Comparison of ENCODE assay signal across 1 cellular context in the genomic region with DNA sequence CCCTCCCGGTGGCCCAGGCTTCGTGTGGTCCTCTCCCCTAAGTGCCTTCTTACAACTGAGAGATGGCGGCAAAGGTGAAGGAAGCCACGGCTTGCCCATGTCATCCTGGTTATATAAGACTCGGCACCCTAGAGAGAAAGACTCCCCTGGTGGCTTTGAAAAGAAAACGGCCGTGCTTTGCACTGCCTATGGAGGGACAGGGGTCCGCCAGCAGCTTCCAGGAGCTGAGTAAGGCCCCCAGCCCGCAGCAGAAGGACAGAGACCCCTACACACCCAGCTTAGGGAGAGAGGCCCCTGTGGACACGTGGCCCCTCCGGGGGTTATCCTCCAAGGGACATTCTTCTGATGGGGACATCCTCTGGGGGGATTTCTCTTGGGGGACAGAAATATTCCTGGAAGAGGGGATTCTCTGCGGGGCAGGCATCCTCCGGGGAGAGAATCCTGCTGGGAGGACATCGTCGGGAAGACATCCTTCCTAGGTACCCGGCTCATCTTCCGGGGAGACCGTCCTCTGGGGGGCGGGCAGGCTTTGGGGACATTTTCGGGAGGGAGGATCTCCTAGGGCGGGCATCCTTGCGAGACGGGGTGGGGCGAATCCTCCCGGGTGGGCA.
A peak's percentile ranks its signal among the peaks of the same experiment; 100 is the strongest.
TF ChIP-seq lines count a peak whose summit lies in the region.

No MANE protein-coding gene starts in this region.

TF ChIP-seq in HepG2, 621 proteins besides CTCF, POLR2A, EP300 and RAD21 (continues in another document):
- TF ChIP-seq SP4 (CRISPR knock-in tag; IDR thresholded peaks at IDR 0.05) (no peak), NCOA2 (CRISPR knock-in tag; IDR thresholded peaks at IDR 0.05) (no peak), ZNF713 (CRISPR knock-in tag; IDR thresholded peaks at IDR 0.05) (no peak), NR1H2 (CRISPR knock-in tag; IDR thresholded peaks at IDR 0.05; ENCODE audit: borderline replicate concordance, low read depth) (no peak), SMAD9 (CRISPR knock-in tag; IDR thresholded peaks at IDR 0.05) (peak; percentile 87; the same call in 1 of the 2 replicates), NR2C2 (CRISPR knock-in tag; IDR thresholded peaks at IDR 0.05; ENCODE audit: borderline replicate concordance) (no peak), GATAD2A (CRISPR knock-in tag; IDR thresholded peaks at IDR 0.05) (no peak), ZMAT3 (CRISPR knock-in tag; conservative IDR thresholded peaks at IDR 0.05) (no peak), ATF7 (IDR thresholded peaks at IDR 0.05) (no peak), ATF7 (CRISPR knock-in tag; IDR thresholded peaks at IDR 0.05) (no peak), SKI (IDR thresholded peaks at IDR 0.05; ENCODE audit: partially characterized antibody) (no peak), ZNF577 (CRISPR knock-in tag; IDR thresholded peaks at IDR 0.05; ENCODE audit: borderline replicate concordance, low read depth) (no peak), SALL2 (CRISPR knock-in tag; IDR thresholded peaks at IDR 0.05) (no peak), PPARG (CRISPR knock-in tag; conservative IDR thresholded peaks at IDR 0.05) (no peak), ARNT (IDR thresholded peaks at IDR 0.05) (no peak), NCOR1 (IDR thresholded peaks at IDR 0.05; ENCODE audit: borderline replicate concordance, low read length) (no peak), IRX3 (CRISPR knock-in tag; IDR thresholded peaks at IDR 0.05; ENCODE audit: borderline replicate concordance, low read depth) (peak; percentile 7; the same call in 1 of the 2 replicates), KDM2A (CRISPR knock-in tag; IDR thresholded peaks at IDR 0.05; ENCODE audit: borderline replicate concordance, low read depth) (peak; percentile 32; the same call in 1 of the 2 replicates), ZNF83 (CRISPR knock-in tag; IDR thresholded peaks at IDR 0.05; ENCODE audit: borderline replicate concordance) (no peak), MXD4 (CRISPR knock-in tag; IDR thresholded peaks at IDR 0.05) (no peak), ZNF205 (CRISPR knock-in tag; IDR thresholded peaks at IDR 0.05) (no peak; the same call in 1 of the 2 replicates), FLYWCH1 (CRISPR knock-in tag; IDR thresholded peaks at IDR 0.05) (no peak), STAG1 (CRISPR knock-in tag; IDR thresholded peaks at IDR 0.05) (no peak), PHF5A (CRISPR knock-in tag; IDR thresholded peaks at IDR 0.05; ENCODE audit: low read depth, unreplicated experiment) (no peak), RBM22 (optimal IDR thresholded peaks at IDR 0.05; ENCODE audit: low read length) (no peak), ZNF232 (CRISPR knock-in tag; IDR thresholded peaks at IDR 0.05; ENCODE audit: borderline replicate concordance) (no peak), PAX8 (CRISPR knock-in tag; IDR thresholded peaks at IDR 0.05; ENCODE audit: borderline replicate concordance) (no peak), KMT2A (CRISPR knock-in tag; IDR thresholded peaks at IDR 0.05) (no peak), KAT2B (IDR thresholded peaks at IDR 0.05; ENCODE audit: borderline replicate concordance, low read depth, low read length) (no peak), TAF1 (CRISPR knock-in tag; IDR thresholded peaks at IDR 0.05) (peak; percentile 21; the same call in 1 of the 2 replicates), CEBPG (CRISPR knock-in tag; IDR thresholded peaks at IDR 0.05) (no peak), ZNF510 (CRISPR knock-in tag; IDR thresholded peaks at IDR 0.05; ENCODE audit: low read depth) (no peak), ZNF674 (CRISPR knock-in tag; IDR thresholded peaks at IDR 0.05; ENCODE audit: low read depth) (no peak), NKX3-1 (CRISPR knock-in tag; IDR thresholded peaks at IDR 0.05) (no peak), ZSCAN9 (CRISPR knock-in tag; IDR thresholded peaks at IDR 0.05; ENCODE audit: borderline replicate concordance) (0 out of 2 replicates have a peak, but pooled peaks have one; percentile 8), ZNF382 (CRISPR knock-in tag; IDR thresholded peaks at IDR 0.05; ENCODE audit: borderline replicate concordance) (no peak), AHR (CRISPR knock-in tag; IDR thresholded peaks at IDR 0.05) (no peak), ISX (CRISPR knock-in tag; conservative IDR thresholded peaks at IDR 0.05) (no peak)
- TF ChIP-seq, protein P1, sequence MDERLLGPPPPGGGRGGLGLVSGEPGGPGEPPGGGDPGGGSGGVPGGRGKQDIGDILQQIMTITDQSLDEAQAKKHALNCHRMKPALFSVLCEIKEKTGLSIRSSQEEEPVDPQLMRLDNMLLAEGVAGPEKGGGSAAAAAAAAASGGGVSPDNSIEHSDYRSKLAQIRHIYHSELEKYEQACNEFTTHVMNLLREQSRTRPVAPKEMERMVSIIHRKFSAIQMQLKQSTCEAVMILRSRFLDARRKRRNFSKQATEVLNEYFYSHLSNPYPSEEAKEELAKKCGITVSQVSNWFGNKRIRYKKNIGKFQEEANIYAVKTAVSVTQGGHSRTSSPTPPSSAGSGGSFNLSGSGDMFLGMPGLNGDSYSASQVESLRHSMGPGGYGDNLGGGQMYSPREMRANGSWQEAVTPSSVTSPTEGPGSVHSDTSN (CRISPR knock-in tag; IDR thresholded peaks at IDR 0.05), result no peak
- TF ChIP-seq, protein P2, sequence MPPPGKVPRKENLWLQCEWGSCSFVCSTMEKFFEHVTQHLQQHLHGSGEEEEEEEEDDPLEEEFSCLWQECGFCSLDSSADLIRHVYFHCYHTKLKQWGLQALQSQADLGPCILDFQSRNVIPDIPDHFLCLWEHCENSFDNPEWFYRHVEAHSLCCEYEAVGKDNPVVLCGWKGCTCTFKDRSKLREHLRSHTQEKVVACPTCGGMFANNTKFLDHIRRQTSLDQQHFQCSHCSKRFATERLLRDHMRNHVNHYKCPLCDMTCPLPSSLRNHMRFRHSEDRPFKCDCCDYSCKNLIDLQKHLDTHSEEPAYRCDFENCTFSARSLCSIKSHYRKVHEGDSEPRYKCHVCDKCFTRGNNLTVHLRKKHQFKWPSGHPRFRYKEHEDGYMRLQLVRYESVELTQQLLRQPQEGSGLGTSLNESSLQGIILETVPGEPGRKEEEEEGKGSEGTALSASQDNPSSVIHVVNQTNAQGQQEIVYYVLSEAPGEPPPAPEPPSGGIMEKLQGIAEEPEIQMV (CRISPR knock-in tag; IDR thresholded peaks at IDR 0.05; ENCODE audit: low read depth), result no peak
- TF ChIP-seq, protein P3, sequence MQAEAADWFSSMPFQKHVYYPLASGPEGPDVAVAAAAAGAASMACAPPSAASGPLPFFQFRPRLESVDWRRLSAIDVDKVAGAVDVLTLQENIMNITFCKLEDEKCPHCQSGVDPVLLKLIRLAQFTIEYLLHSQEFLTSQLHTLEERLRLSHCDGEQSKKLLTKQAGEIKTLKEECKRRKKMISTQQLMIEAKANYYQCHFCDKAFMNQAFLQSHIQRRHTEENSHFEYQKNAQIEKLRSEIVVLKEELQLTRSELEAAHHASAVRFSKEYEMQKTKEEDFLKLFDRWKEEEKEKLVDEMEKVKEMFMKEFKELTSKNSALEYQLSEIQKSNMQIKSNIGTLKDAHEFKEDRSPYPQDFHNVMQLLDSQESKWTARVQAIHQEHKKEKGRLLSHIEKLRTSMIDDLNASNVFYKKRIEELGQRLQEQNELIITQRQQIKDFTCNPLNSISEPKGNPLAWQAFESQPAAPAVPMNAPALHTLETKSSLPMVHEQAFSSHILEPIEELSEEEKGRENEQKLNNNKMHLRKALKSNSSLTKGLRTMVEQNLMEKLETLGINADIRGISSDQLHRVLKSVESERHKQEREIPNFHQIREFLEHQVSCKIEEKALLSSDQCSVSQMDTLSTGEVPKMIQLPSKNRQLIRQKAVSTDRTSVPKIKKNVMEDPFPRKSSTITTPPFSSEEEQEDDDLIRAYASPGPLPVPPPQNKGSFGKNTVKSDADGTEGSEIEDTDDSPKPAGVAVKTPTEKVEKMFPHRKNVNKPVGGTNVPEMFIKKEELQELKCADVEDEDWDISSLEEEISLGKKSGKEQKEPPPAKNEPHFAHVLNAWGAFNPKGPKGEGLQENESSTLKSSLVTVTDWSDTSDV (CRISPR knock-in tag; IDR thresholded peaks at IDR 0.05), result no peak
- TF ChIP-seq, protein P4, sequence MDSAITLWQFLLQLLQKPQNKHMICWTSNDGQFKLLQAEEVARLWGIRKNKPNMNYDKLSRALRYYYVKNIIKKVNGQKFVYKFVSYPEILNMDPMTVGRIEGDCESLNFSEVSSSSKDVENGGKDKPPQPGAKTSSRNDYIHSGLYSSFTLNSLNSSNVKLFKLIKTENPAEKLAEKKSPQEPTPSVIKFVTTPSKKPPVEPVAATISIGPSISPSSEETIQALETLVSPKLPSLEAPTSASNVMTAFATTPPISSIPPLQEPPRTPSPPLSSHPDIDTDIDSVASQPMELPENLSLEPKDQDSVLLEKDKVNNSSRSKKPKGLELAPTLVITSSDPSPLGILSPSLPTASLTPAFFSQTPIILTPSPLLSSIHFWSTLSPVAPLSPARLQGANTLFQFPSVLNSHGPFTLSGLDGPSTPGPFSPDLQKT (CRISPR knock-in tag; IDR thresholded peaks at IDR 0.05; ENCODE audit: borderline replicate concordance), result no peak
- TF ChIP-seq, protein P5, sequence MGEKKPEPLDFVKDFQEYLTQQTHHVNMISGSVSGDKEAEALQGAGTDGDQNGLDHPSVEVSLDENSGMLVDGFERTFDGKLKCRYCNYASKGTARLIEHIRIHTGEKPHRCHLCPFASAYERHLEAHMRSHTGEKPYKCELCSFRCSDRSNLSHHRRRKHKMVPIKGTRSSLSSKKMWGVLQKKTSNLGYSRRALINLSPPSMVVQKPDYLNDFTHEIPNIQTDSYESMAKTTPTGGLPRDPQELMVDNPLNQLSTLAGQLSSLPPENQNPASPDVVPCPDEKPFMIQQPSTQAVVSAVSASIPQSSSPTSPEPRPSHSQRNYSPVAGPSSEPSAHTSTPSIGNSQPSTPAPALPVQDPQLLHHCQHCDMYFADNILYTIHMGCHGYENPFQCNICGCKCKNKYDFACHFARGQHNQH (CRISPR knock-in tag; IDR thresholded peaks at IDR 0.05), result peak; percentile 12; the same call in 1 of the 2 replicates
- TF ChIP-seq, protein P6, sequence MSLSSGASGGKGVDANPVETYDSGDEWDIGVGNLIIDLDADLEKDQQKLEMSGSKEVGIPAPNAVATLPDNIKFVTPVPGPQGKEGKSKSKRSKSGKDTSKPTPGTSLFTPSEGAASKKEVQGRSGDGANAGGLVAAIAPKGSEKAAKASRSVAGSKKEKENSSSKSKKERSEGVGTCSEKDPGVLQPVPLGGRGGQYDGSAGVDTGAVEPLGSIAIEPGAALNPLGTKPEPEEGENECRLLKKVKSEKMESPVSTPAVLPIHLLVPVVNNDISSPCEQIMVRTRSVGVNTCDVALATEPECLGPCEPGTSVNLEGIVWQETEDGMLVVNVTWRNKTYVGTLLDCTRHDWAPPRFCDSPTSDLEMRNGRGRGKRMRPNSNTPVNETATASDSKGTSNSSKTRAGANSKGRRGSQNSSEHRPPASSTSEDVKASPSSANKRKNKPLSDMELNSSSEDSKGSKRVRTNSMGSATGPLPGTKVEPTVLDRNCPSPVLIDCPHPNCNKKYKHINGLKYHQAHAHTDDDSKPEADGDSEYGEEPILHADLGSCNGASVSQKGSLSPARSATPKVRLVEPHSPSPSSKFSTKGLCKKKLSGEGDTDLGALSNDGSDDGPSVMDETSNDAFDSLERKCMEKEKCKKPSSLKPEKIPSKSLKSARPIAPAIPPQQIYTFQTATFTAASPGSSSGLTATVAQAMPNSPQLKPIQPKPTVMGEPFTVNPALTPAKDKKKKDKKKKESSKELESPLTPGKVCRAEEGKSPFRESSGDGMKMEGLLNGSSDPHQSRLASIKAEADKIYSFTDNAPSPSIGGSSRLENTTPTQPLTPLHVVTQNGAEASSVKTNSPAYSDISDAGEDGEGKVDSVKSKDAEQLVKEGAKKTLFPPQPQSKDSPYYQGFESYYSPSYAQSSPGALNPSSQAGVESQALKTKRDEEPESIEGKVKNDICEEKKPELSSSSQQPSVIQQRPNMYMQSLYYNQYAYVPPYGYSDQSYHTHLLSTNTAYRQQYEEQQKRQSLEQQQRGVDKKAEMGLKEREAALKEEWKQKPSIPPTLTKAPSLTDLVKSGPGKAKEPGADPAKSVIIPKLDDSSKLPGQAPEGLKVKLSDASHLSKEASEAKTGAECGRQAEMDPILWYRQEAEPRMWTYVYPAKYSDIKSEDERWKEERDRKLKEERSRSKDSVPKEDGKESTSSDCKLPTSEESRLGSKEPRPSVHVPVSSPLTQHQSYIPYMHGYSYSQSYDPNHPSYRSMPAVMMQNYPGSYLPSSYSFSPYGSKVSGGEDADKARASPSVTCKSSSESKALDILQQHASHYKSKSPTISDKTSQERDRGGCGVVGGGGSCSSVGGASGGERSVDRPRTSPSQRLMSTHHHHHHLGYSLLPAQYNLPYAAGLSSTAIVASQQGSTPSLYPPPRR (CRISPR knock-in tag; IDR thresholded peaks at IDR 0.05; ENCODE audit: borderline replicate concordance), result 0 out of 2 replicates have a peak, but pooled peaks have one; percentile 9
- TF ChIP-seq, protein P7, sequence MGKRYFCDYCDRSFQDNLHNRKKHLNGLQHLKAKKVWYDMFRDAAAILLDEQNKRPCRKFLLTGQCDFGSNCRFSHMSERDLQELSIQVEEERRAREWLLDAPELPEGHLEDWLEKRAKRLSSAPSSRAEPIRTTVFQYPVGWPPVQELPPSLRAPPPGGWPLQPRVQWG (CRISPR knock-in tag; IDR thresholded peaks at IDR 0.05; ENCODE audit: borderline replicate concordance, low read depth), result no peak
- TF ChIP-seq, protein P8, sequence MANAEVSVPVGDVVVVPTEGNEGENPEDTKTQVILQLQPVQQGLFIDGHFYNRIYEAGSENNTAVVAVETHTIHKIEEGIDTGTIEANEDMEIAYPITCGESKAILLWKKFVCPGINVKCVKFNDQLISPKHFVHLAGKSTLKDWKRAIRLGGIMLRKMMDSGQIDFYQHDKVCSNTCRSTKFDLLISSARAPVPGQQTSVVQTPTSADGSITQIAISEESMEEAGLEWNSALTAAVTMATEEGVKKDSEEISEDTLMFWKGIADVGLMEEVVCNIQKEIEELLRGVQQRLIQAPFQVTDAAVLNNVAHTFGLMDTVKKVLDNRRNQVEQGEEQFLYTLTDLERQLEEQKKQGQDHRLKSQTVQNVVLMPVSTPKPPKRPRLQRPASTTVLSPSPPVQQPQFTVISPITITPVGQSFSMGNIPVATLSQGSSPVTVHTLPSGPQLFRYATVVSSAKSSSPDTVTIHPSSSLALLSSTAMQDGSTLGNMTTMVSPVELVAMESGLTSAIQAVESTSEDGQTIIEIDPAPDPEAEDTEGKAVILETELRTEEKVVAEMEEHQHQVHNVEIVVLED (CRISPR knock-in tag; IDR thresholded peaks at IDR 0.05; ENCODE audit: borderline replicate concordance), result peak; percentile 42; the same call in 1 of the 2 replicates
- TF ChIP-seq, protein P9, sequence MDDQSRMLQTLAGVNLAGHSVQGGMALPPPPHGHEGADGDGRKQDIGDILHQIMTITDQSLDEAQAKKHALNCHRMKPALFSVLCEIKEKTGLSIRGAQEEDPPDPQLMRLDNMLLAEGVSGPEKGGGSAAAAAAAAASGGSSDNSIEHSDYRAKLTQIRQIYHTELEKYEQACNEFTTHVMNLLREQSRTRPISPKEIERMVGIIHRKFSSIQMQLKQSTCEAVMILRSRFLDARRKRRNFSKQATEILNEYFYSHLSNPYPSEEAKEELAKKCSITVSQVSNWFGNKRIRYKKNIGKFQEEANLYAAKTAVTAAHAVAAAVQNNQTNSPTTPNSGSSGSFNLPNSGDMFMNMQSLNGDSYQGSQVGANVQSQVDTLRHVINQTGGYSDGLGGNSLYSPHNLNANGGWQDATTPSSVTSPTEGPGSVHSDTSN (CRISPR knock-in tag; IDR thresholded peaks at IDR 0.05; ENCODE audit: borderline replicate concordance), result no peak
- TF ChIP-seq, protein P10, sequence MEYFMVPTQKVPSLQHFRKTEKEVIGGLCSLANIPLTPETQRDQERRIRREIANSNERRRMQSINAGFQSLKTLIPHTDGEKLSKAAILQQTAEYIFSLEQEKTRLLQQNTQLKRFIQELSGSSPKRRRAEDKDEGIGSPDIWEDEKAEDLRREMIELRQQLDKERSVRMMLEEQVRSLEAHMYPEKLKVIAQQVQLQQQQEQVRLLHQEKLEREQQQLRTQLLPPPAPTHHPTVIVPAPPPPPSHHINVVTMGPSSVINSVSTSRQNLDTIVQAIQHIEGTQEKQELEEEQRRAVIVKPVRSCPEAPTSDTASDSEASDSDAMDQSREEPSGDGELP (IDR thresholded peaks at IDR 0.05; ENCODE audit: borderline replicate concordance, low read depth), result peak; percentile 21; the same call in 1 of the 2 replicates
